22 cellular contexts compared by ENCODE assay signal in genomic region chr10:49307921-49308320, GRCh38. TPM values are rescaled to one million over a fixed set of nuclear protein-coding genes. Genes with fewer than 3 reads are reported as not detected.
A peak's percentile ranks its signal among the peaks of the same experiment; 100 is the strongest.
DNase-seq lines count a peak whose midpoint lies in the region; TF ChIP-seq lines count a peak whose summit lies in the region.
"Had no signal": no experiment of that assay in that cellular context is flagged by ENCODE, and none has a peak within 500 bp of the region (broad histone marks: within the 10 kb centered on the region; RNA-seq: fewer than 3 reads in every experiment).

No MANE protein-coding gene starts in this region.

- CTCF ChIA-PET in MCF 10A (lab: Yijun Ruan, JAX) = interaction anchor here (0.6 to 1.5 kb wide), 4 partner anchors 100 to 651 kb away, joined by 3 to 4 read pairs (median 3); no protein-coding TSS in a partner anchor
- CTCF ChIA-PET in mammary epithelial cell (lab: Charles Lee; ENCODE audit: low non-redundant PET) = no interaction called here

- H3K27me3 ChIP-seq in mammary epithelial cell (ENCODE audit: insufficient read depth, low read length) = no peaks in the 10 kb centered on the region
- no peaks in the 10 kb centered on the region for H3K27me3 ChIP-seq in effector memory CD4-positive, alpha-beta T cell (replicated peaks; ENCODE audit: control insufficient read depth, insufficient read depth, low read length, poor library complexity, severe bottlenecking)
- H3K27me3 ChIP-seq: SJCRH30 had no signal

- dilution Hi-C loops in mammary epithelial cell (cut with HindIII; ENCODE audit: low sequenced_read_pairs) = loop anchor here (5.0 to 10.0 kb wide), 3 partner anchors 36 to 117 kb away; no protein-coding TSS in a partner anchor

- no peak overlapping the region for H3K4me3 ChIP-seq in mammary epithelial cell (replicated peaks in 1 of 3; ENCODE audit: insufficient read depth in 1 of 3, low read depth in 2 of 3, low read length in 3 of 3)
- H3K4me3 ChIP-seq in NB4 (ENCODE audit: low read depth, low read length) = no peak overlapping the region
- no peak overlapping the region for H3K4me3 ChIP-seq in effector memory CD4-positive, alpha-beta T cell (ENCODE audit: insufficient read depth, low read depth, low read length, poor library complexity, severe bottlenecking)
- H3K4me3 ChIP-seq: HAP-1, SJCRH30 had no signal

- peaks cover 45% of the 10 kb centered on the region for H3K27me3 Mint-ChIP-seq in MCF 10A (ENCODE audit: insufficient read depth, unreplicated experiment)
- H3K27me3 Mint-ChIP-seq: IgD-negative memory B cell had no signal

- no peak for TF ChIP-seq POLR2A in NB4 (IDR thresholded peaks at IDR 0.05; ENCODE audit: extremely low read depth, insufficient read length)

- H2AFZ ChIP-seq in mammary epithelial cell (ENCODE audit: low read depth, low read length) = no peak overlapping the region

- TF ChIP-seq CTCF in MCF 10A (IDR thresholded peaks at IDR 0.05; ENCODE audit: unreplicated experiment) (no peak), mammary epithelial cell (conservative IDR thresholded peaks at IDR 0.05 in 1 of 2, IDR thresholded peaks at IDR 0.05 in 1 of 2; ENCODE audit: extremely low read depth in 1 of 2, insufficient read depth in 1 of 2, low read depth in 1 of 2, low read length in 2 of 2) (peak in 1 of 2 donors; percentile 9), NB4 (IDR thresholded peaks at IDR 0.05; ENCODE audit: low read depth, low read length) (no peak)

- no peaks in the 10 kb centered on the region for H4K20me1 ChIP-seq in mammary epithelial cell (ENCODE audit: insufficient read depth, low read length)

- H3K79me2 ChIP-seq in mammary epithelial cell (ENCODE audit: insufficient read depth, low read length) = no peaks in the 10 kb centered on the region

- 71% methylated on average over 1 of the region's 1 CpG for WGBS in mammary epithelial cell (ENCODE audit: low coverage, missing lambda C conversion rate)

- intact Hi-C loops in MCF 10A (cut with micrococcal nuclease) = no loop called here
- intact Hi-C loops in mammary epithelial cell (cut with micrococcal nuclease) = no loop called here

- no peak overlapping the region for H3K9ac ChIP-seq in mammary epithelial cell (ENCODE audit: insufficient read depth, low read length)

- in situ Hi-C loops in mammary epithelial cell (cut with MboI; ENCODE audit: low sequenced_read_pairs in 2 of 2) = no loop called here

- POLR2A ChIA-PET in MCF 10A (lab: Yijun Ruan, JAX) = no interaction called here

- no peaks in the 10 kb centered on the region for H3K4me1 Mint-ChIP-seq in MCF 10A (ENCODE audit: insufficient read depth, unreplicated experiment)

- no peaks in the 10 kb centered on the region for H3K4me1 ChIP-seq in mammary epithelial cell (ENCODE audit: insufficient read depth, low read length)
- H3K4me1 ChIP-seq in effector memory CD4-positive, alpha-beta T cell (ENCODE audit: control insufficient read depth, insufficient read depth, low read length, poor library complexity, severe bottlenecking) = peaks cover 7% of the 10 kb centered on the region
- H3K4me1 ChIP-seq: HAP-1 had no signal

- H3K27ac ChIP-seq in mammary epithelial cell (ENCODE audit: insufficient read depth, low read depth, low read length) (no peak overlapping the region), epithelial cell of prostate (no peak overlapping the region)
- H3K27ac ChIP-seq in effector memory CD4-positive, alpha-beta T cell (ENCODE audit: insufficient read depth, low read length, poor library complexity, severe bottlenecking) = no peak overlapping the region
- H3K27ac ChIP-seq: C4-2B, HL-60, SJCRH30 had no signal

- DNase-seq in MCF 10A (ENCODE audit: unreplicated experiment) = peak; percentile 38
- DNase-seq in mammary epithelial cell = no peak
- peak; percentile 12 for DNase-seq in NB4 (ENCODE audit: low read depth)
- peak; percentile 36 for DNase-seq in epithelial cell of prostate (ENCODE audit: low read depth, low spot score)
- DNase-seq in AG20443 (ENCODE audit: low spot score) = no peak
- DNase-seq in effector memory CD4-positive, alpha-beta T cell = no peak
- no peak for DNase-seq in UCSD-AML1 (lab: John Stamatoyannopoulos, UW; ENCODE audit: unreplicated experiment)
- DNase-seq in activated T-cell treated with anti-CD3 and anti-CD28 coated beads, Interleukin-2, amount 50 U/mL, for 1 hour = no peak
- DNase-seq: DMS 273 treated with DMSO at 0.1 percent for 48 hours; NCI-H1417; NCI-H187 treated with DMSO at 0.1 percent for 48 hours; NCI-H69; NK-92 treated with Interleukin-12 subunit alpha and Interleukin-12 subunit beta, amount 100 ng/mL, for 24 hours; OCI-M1; RPMI8226; SJCRH30 had no signal

- H3K4me2 ChIP-seq in mammary epithelial cell (ENCODE audit: insufficient read depth, low read depth, low read length) = no peak overlapping the region

- no peak overlapping the region for H3K27ac Mint-ChIP-seq in MCF 10A (ENCODE audit: low read depth, unreplicated experiment)

- H3K36me3 ChIP-seq in mammary epithelial cell (ENCODE audit: insufficient read depth, low read length) = no peaks in the 10 kb centered on the region
- no peaks in the 10 kb centered on the region for H3K36me3 ChIP-seq in effector memory CD4-positive, alpha-beta T cell (ENCODE audit: control insufficient read depth, insufficient read depth, low read length)
- H3K36me3 ChIP-seq: HAP-1 had no signal

- no peaks in the 10 kb centered on the region for H3K9me3 Mint-ChIP-seq in MCF 10A (ENCODE audit: unreplicated experiment)

- no peak overlapping the region for H3K4me3 Mint-ChIP-seq in MCF 10A (ENCODE audit: unreplicated experiment)
- H3K4me3 Mint-ChIP-seq: IgD-negative memory B cell had no signal

- no peaks in the 10 kb centered on the region for H3K36me3 Mint-ChIP-seq in MCF 10A (ENCODE audit: insufficient read depth, unreplicated experiment)

- BruUV-seq in MCF 10A (replicated peaks; lab: Mats Ljungman, UMichigan) (no TSS peak), mammary epithelial cell (replicated peaks; lab: Mats Ljungman, UMichigan) (no TSS peak)

- H3K9me3 ChIP-seq in mammary epithelial cell (replicated peaks; ENCODE audit: insufficient read depth, low read length) = no peaks in the 10 kb centered on the region
- no peaks in the 10 kb centered on the region for H3K9me3 ChIP-seq in effector memory CD4-positive, alpha-beta T cell (ENCODE audit: control insufficient read depth, low read length)
- H3K9me3 ChIP-seq: HAP-1, SJCRH30 had no signal

RNA-seq across cellular contexts. Expression of gene C10orf71, which starts 9.0 kb away (rescaled TPM):
- total RNA-seq in MCF 10A (2022) (not detected in 2 replicates), mammary epithelial cell (not detected)
- not detected for polyA plus RNA-seq in mammary epithelial cell
- polyA minus RNA-seq in mammary epithelial cell = not detected
- total RNA-seq: A172, LHCN-M2 had no signal
- polyA plus RNA-seq: IgD-negative memory B cell had no signal

Comparison
In these comparisons a context has a peak if more than half of its experiments do, and no peak if none do; other contexts are left out.
1. DNase-seq: peak in MCF 10A (single experiment), NB4 (single experiment) and epithelial cell of prostate (single experiment); none in mammary epithelial cell (single experiment), AG20443 (single experiment), effector memory CD4-positive, alpha-beta T cell (0 of 3), UCSD-AML1 (single experiment) and activated T-cell treated with anti-CD3 and anti-CD28 coated beads, Interleukin-2, amount 50 U/mL, for 1 hour (single experiment).